ENCODE assay signal across 9 cellular contexts in the genomic region with DNA sequence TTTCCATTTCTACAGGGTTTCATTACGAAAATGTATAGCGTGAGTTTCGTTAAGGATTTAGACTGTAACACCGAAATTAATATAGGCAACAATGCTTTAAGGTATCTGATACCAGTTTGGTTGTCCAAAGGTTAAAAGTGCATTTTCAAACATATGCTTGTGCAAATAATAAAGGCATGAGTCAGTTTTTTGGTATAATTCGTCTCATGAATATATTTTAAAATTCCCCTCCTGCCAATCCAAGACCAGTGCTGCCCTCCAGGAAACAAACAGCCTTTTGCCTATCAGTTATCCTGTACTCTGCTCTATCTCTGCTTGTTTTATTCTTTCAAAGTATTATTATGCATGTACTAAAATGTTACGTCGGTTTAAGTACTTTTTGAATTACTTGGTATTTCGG. TPM values are rescaled to one million over a fixed set of nuclear protein-coding genes. Genes with fewer than 3 reads are reported as not detected.
DNase-seq lines count a peak whose midpoint lies in the region; TF ChIP-seq lines count a peak whose summit lies in the region.
"Had no signal": no experiment of that assay in that cellular context is flagged by ENCODE, and none has a peak within 500 bp of the region (broad histone marks: within the 10 kb centered on the region; RNA-seq: fewer than 3 reads in every experiment).

No MANE protein-coding gene starts in this region.

- H2BK12ac ChIP-seq in trophoblast cell (ENCODE audit: low read length), result no peak overlapping the region

- intact Hi-C loops in PC-9 (cut with micrococcal nuclease; ENCODE audit: unreplicated experiment), result loop anchor here (5.0 kb wide), 2 partner anchors 203 to 247 kb away; partner anchors contain the start of gene TM9SF3

- no peak overlapping the region for H4K8ac ChIP-seq in trophoblast cell (ENCODE audit: low read depth, low read length)

- H3K27ac ChIP-seq in PC-9 (peak overlapping the region; percentile 72), trophoblast cell (ENCODE audit: low read depth, low read length) (no peak overlapping the region)

- H3K79me2 ChIP-seq in PC-9 (ENCODE audit: low read depth) (peaks cover 63% of the 10 kb centered on the region), trophoblast cell (ENCODE audit: control insufficient read depth, insufficient read depth, low read length, poor library complexity) (peaks cover 13% of the 10 kb centered on the region)

- H3K9me3 ChIP-seq in PC-9 (ENCODE audit: insufficient read depth, low read depth) (no peaks in the 10 kb centered on the region), trophoblast cell (ENCODE audit: insufficient read depth, low read depth, low read length) (no peaks in the 10 kb centered on the region)

- no peak overlapping the region for H2BK120ac ChIP-seq in trophoblast cell (ENCODE audit: insufficient read depth, low read length, poor library complexity)

- H3K27me3 ChIP-seq in GM06990 (replicated peaks; ENCODE audit: control insufficient read depth, insufficient read depth, low read length), result no peaks in the 10 kb centered on the region
- no peaks in the 10 kb centered on the region for H3K27me3 ChIP-seq in PC-9 (ENCODE audit: insufficient read depth, low read depth)
- H3K27me3 ChIP-seq in trophoblast cell (ENCODE audit: insufficient read depth, low read length), result no peaks in the 10 kb centered on the region

- no peak overlapping the region for H3K23ac ChIP-seq in trophoblast cell (ENCODE audit: low read length)

- H4K12ac ChIP-seq in trophoblast cell (ENCODE audit: low read depth, low read length), result no peak overlapping the region

- no TSS peak for BruUV-seq in PC-9 (replicated peaks; lab: Mats Ljungman, UMichigan)

- no CpG with 5 or more reads among the region's 8 CpGs for WGBS in trophoblast cell (ENCODE audit: extremely low coverage, insufficient coverage, insufficient read length)

- no peak overlapping the region for H2AK5ac ChIP-seq in trophoblast cell (ENCODE audit: low read length)

- CTCF ChIA-PET in PC-9 (lab: Charles Lee), result interaction anchor here (0.6 kb wide), 1 partner anchor 80 kb away, joined by 3 read pairs; no protein-coding TSS in a partner anchor

- no peaks in the 10 kb centered on the region for H3K9me2 ChIP-seq in PC-9 (ENCODE audit: insufficient read depth)

- H3K4me3 ChIP-seq in GM06990 (replicated peaks; ENCODE audit: low read depth, low read length) (peak overlapping the region; percentile 89), PC-9 (peak overlapping the region; percentile 75), epithelial cell of proximal tubule (ENCODE audit: low read depth, low read length) (peak overlapping the region; percentile 83), trophoblast cell (ENCODE audit: low read depth, low read length) (no peak overlapping the region)

- TF ChIP-seq CTCF in GM06990 (IDR thresholded peaks at IDR 0.05; ENCODE audit: insufficient read depth, low read length, poor library complexity, severe bottlenecking), result no peak
- TF ChIP-seq CTCF in PC-9 (conservative IDR thresholded peaks at IDR 0.05), result no peak
- TF ChIP-seq CTCF in epithelial cell of proximal tubule (conservative IDR thresholded peaks at IDR 0.05; ENCODE audit: low read depth, low read length), result no peak

- peaks cover 15% of the 10 kb centered on the region for H3F3A ChIP-seq in PC-9 (ENCODE audit: insufficient read depth, low read depth)

- peaks cover 18% of the 10 kb centered on the region for H3K4me1 ChIP-seq in PC-9 (replicated peaks; ENCODE audit: insufficient read depth)
- H3K4me1 ChIP-seq in trophoblast cell (ENCODE audit: control insufficient read depth in 1 of 2, insufficient read depth in 2 of 2, low read length in 2 of 2), result no peaks in the 10 kb centered on the region

- H2AFZ ChIP-seq in PC-9, result no peak overlapping the region
- no peak overlapping the region for H2AFZ ChIP-seq in trophoblast cell (ENCODE audit: insufficient read depth, low read length, poor library complexity)

- H3K18ac ChIP-seq in trophoblast cell (ENCODE audit: low read length), result no peak overlapping the region

- no peaks in the 10 kb centered on the region; the same call in 1 of the 2 replicates for H4K20me1 ChIP-seq in PC-9 (ENCODE audit: insufficient read depth)

- H3K4me2 ChIP-seq in PC-9, result peak overlapping the region; percentile 89
- H3K4me2 ChIP-seq in trophoblast cell (ENCODE audit: low read length), result peak overlapping the region; percentile 32

- no peak overlapping the region for H3K4ac ChIP-seq in trophoblast cell (ENCODE audit: low read depth, low read length)

- POLR2A ChIA-PET in PC-9 (lab: Charles Lee; ENCODE audit: unreplicated experiment), result no interaction called here

- no peak overlapping the region for H3K14ac ChIP-seq in trophoblast cell (ENCODE audit: low read length)

- H3K79me1 ChIP-seq in trophoblast cell (ENCODE audit: low read length), result peaks cover 12% of the 10 kb centered on the region

- H4K91ac ChIP-seq in trophoblast cell (ENCODE audit: low read depth, low read length), result no peak overlapping the region

- DNase-seq in GM06990 (ENCODE audit: extremely low read depth, insufficient read length), result peak; percentile 37
- DNase-seq in PC-9, result peak in 1 of 2 experiments; percentile 70
- DNase-seq in epithelial cell of proximal tubule (ENCODE audit: low read depth), result no peak
- no peak for DNase-seq in trophoblast cell
- DNase-seq in NCI-H1092 treated with DMSO at 0.1 percent for 48 hours (lab: John Stamatoyannopoulos, UW), result no peak
- no peak for DNase-seq in dedifferentiated amniotic fluid mesenchymal stem cell (ENCODE audit: extremely low spot score)
- no peak for DNase-seq in activated CD4-positive, CD25-positive, alpha-beta regulatory T cell treated with anti-CD3 and anti-CD28 coated beads, Interleukin-2, amount 50 U/mL, for 72 hours
- DNase-seq in ureter (ENCODE audit: low spot score), result no peak
- DNase-seq: activated CD8-positive, alpha-beta memory T cell treated with anti-CD3 and anti-CD28 coated beads, Interleukin-2, amount 50 U/mL, for 4 hours had no signal

- H3K9ac ChIP-seq in trophoblast cell (ENCODE audit: low read length), result no peak overlapping the region

- no peaks in the 10 kb centered on the region for H3K36me3 ChIP-seq in GM06990 (ENCODE audit: control insufficient read depth, insufficient read depth, low read length)
- no peaks in the 10 kb centered on the region for H3K36me3 ChIP-seq in PC-9 (ENCODE audit: low read depth)
- no peaks in the 10 kb centered on the region for H3K36me3 ChIP-seq in trophoblast cell (ENCODE audit: control insufficient read depth in 1 of 2, insufficient read depth in 2 of 2, low read length in 2 of 2)

- no peak overlapping the region for H2BK5ac ChIP-seq in trophoblast cell (ENCODE audit: low read depth, low read length, poor library complexity)

RNA-seq across cellular contexts. Expression of gene LCOR, which starts 2.0 kb away (rescaled TPM):
- 28.1 and 36.4 TPM in 2 replicates for total RNA-seq in PC-9 (2021)
- total RNA-seq in epithelial cell of proximal tubule, result 10.4 and 17.2 TPM in 2 replicates
- polyA plus RNA-seq in trophoblast cell (2013), result 28.6 and 28.8 TPM in 2 replicates
- 88.7 TPM for total RNA-seq in ureter
